Comparison of ENCODE assay signal across 7 cellular contexts in genomic region chr2:85066874-85067351, GRCh38.
DNase-seq lines count a peak whose midpoint lies in the region; ATAC-seq and TF ChIP-seq lines count a peak whose summit lies in the region.

No MANE protein-coding gene starts in this region.

- no peaks in the 10 kb centered on the region for H3K36me3 ChIP-seq in HUES6 (ENCODE audit: control insufficient read depth, insufficient read depth, low read length)
- H3K36me3 ChIP-seq in Panc1 (ENCODE audit: control insufficient read depth, insufficient read depth, low read length) = no peaks in the 10 kb centered on the region
- no peaks in the 10 kb centered on the region for H3K36me3 ChIP-seq in left ventricle myocardium inferior

- H3K27ac ChIP-seq in HUES6 (ENCODE audit: low read depth, low read length) (no peak overlapping the region), Panc1 (ENCODE audit: low read length) (peak overlapping the region; percentile 71), left ventricle myocardium inferior (replicated peaks) (peak overlapping the region; percentile 55)

- ATAC-seq in Panc1 (peak; percentile 95), GM19328 (IDR thresholded peaks at IDR 0.05; ENCODE audit: unreplicated experiment) (no peak)

- H3K4me1 ChIP-seq in HUES6 (ENCODE audit: control insufficient read depth, insufficient read depth, low read length) (peaks cover 11% of the 10 kb centered on the region), Panc1 (ENCODE audit: control insufficient read depth, insufficient read depth, low read length) (peaks cover 8% of the 10 kb centered on the region), left ventricle myocardium inferior (peaks cover 9% of the 10 kb centered on the region)

- in situ Hi-C loops in Panc1 (cut with HindIII; ENCODE audit: low pct_unique_long_range_greater_than_20kb, low sequenced_read_pairs) = no loop called here

- peak overlapping the region; percentile 46 for H3K4me3 Mint-ChIP-seq in progenitor cell of endocrine pancreas (ENCODE audit: low read depth)

- H3K9me3 ChIP-seq in HUES6 (ENCODE audit: control insufficient read depth, insufficient read depth, low read depth, low read length) = no peaks in the 10 kb centered on the region
- no peaks in the 10 kb centered on the region for H3K9me3 ChIP-seq in Panc1 (ENCODE audit: control insufficient read depth, insufficient read depth, low read depth, low read length)
- no peaks in the 10 kb centered on the region for H3K9me3 ChIP-seq in left ventricle myocardium inferior (replicated peaks)

- no peaks in the 10 kb centered on the region for H3K36me3 Mint-ChIP-seq in progenitor cell of endocrine pancreas (ENCODE audit: insufficient read depth)

- peaks cover 18% of the 10 kb centered on the region for H3K27me3 Mint-ChIP-seq in progenitor cell of endocrine pancreas

- H3K9me3 Mint-ChIP-seq in progenitor cell of endocrine pancreas (ENCODE audit: low read depth) = no peaks in the 10 kb centered on the region

- no TSS peak for BruUV-seq in Panc1 (replicated peaks; lab: Mats Ljungman, UMichigan)

- intact Hi-C loops in Panc1 (cut with micrococcal nuclease; ENCODE audit: unreplicated experiment) (loop anchor here (1.0 to 2.0 kb wide), 2 partner anchors 66 to 231 kb away; partner anchors contain the start of gene TCF7L1), left ventricle myocardium inferior (cut with micrococcal nuclease) (loop anchor here (5.0 kb wide), 1 partner anchor 235 kb away; no protein-coding TSS in a partner anchor)

- H3K4me3 ChIP-seq in HUES6 (ENCODE audit: low read depth, low read length) = peak overlapping the region; percentile 41
- peak overlapping the region; percentile 27 to 42 for H3K4me3 ChIP-seq in Panc1 (ENCODE audit: low read depth in 2 of 2, low read length in 2 of 2)
- H3K4me3 ChIP-seq in left ventricle myocardium inferior = peak overlapping the region; percentile 60

- peak overlapping the region; percentile 77 for H3K27ac Mint-ChIP-seq in progenitor cell of endocrine pancreas

- TF ChIP-seq CTCF in GM12872 (IDR thresholded peaks at IDR 0.05; ENCODE audit: insufficient read depth, low read depth, low read length) = peak; percentile 83
- peak; percentile 92 for TF ChIP-seq CTCF in Panc1 (IDR thresholded peaks at IDR 0.05)
- peak; percentile 92 for TF ChIP-seq CTCF in left ventricle myocardium inferior (IDR thresholded peaks at IDR 0.05; ENCODE audit: borderline replicate concordance)
- TF ChIP-seq CTCF in progenitor cell of endocrine pancreas (IDR thresholded peaks at IDR 0.05; ENCODE audit: unreplicated experiment) = peak; percentile 89

- H3K27me3 ChIP-seq in HUES6 (ENCODE audit: control insufficient read depth, insufficient read depth, low read length) (peaks cover 16% of the 10 kb centered on the region), Panc1 (ENCODE audit: control insufficient read depth, insufficient read depth, low read length) (no peaks in the 10 kb centered on the region), left ventricle myocardium inferior (ENCODE audit: low read depth) (peaks cover 10% of the 10 kb centered on the region)

- POLR2A ChIA-PET in Panc1 (lab: Charles Lee) = no interaction called here

- CTCF ChIA-PET in Panc1 (lab: Charles Lee) = interaction anchor here (0.5 to 2.2 kb wide), 7 partner anchors 44 to 302 kb away, joined by 3 to 29 read pairs (median 3); no protein-coding TSS in a partner anchor

- H3K9ac ChIP-seq in HUES6 (ENCODE audit: low read length) = peak overlapping the region; percentile 34

- H3K4me1 Mint-ChIP-seq in progenitor cell of endocrine pancreas (ENCODE audit: low read depth) = peaks cover 12% of the 10 kb centered on the region

- peak; percentile 63 for DNase-seq in Panc1 (ENCODE audit: low read depth, low spot score)
- DNase-seq in amniotic epithelial cell (ENCODE audit: low read depth) = peak; percentile 72
- DNase-seq in left ventricle myocardium inferior = peak; percentile 75
- peak; percentile 79 for DNase-seq in progenitor cell of endocrine pancreas (ENCODE audit: low spot score, unreplicated experiment)
